Comparison of ENCODE assay signal across 9 cellular contexts in the genomic region with DNA sequence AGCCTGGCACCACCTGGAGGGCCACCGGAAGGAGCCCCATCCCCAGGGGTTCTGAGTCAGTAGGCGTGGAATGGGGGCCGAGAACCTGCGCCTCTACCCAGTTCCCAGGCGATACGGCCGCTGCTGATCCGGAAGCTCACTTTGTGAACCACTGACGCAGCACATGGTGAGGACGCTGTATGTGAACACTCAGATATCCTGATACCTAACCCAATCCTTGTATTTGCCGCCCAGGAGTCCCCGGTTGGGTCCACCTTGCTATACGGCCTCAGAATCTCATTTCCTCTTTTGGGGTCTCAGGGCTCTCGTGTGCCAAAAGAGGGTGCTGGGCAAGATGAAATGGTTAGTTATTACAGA. TPM values are rescaled to one million over a fixed set of nuclear protein-coding genes. Genes with fewer than 3 reads are reported as not detected.
DNase-seq lines count a peak whose midpoint lies in the region; ATAC-seq and TF ChIP-seq lines count a peak whose summit lies in the region.
"Had no signal": no experiment of that assay in that cellular context is flagged by ENCODE, and none has a peak within 500 bp of the region (broad histone marks: within the 10 kb centered on the region; RNA-seq: fewer than 3 reads in every experiment).

No MANE protein-coding gene starts in this region.

- H2AFZ ChIP-seq in HCT116 (ENCODE audit: low read depth, low read length, poor library complexity, severe bottlenecking), result no peak overlapping the region

- H3K9me3 ChIP-seq in HCT116 (ENCODE audit: control insufficient read depth in 1 of 2, insufficient read depth in 1 of 2, low read depth in 1 of 2, low read length in 2 of 2), result no peaks in the 10 kb centered on the region

- no peaks in the 10 kb centered on the region for H4K20me1 ChIP-seq in HCT116 (ENCODE audit: insufficient read depth)

- no peaks in the 10 kb centered on the region for H3K9me2 ChIP-seq in HCT116 (ENCODE audit: insufficient read depth)

- no peak for TF ChIP-seq RAD21 in HCT116 (IDR thresholded peaks at IDR 0.05; ENCODE audit: low read depth)

- peak overlapping the region; percentile 88 for H3K9ac ChIP-seq in HCT116 (ENCODE audit: low read length)

- peak overlapping the region; percentile 88 for H3K27ac ChIP-seq in HCT116 (ENCODE audit: low read depth, low read length)

- CTCF ChIA-PET in HCT116 (lab: Charles Lee), result interaction anchor here (0.5 to 2.0 kb wide), 13 partner anchors 10 to 315 kb away, joined by 3 to 12 read pairs (median 5); partner anchors contain the start of genes MYL9 and TGIF2

- TSS peak; percentile 95 for BruUV-seq in HCT116 (replicated peaks; lab: Mats Ljungman, UMichigan)

- H3K27me3 ChIP-seq in HCT116 (ENCODE audit: insufficient read depth, low read length), result no peaks in the 10 kb centered on the region
- no peaks in the 10 kb centered on the region for H3K27me3 ChIP-seq in H7 (ENCODE audit: control insufficient read depth, insufficient read depth, low read length)

- peak overlapping the region; percentile 93 for H3K4me2 ChIP-seq in HCT116 (ENCODE audit: low read length)

- intact Hi-C loops in HCT116 (cut with micrococcal nuclease), result loop anchor here (1.0 to 10.0 kb wide), 2 partner anchors 49 to 130 kb away; no protein-coding TSS in a partner anchor

- ATAC-seq in GM18505 (IDR thresholded peaks at IDR 0.05; ENCODE audit: unreplicated experiment) (peak; percentile 34), HCT116 (peak; percentile 48)

- DNase-seq in HCT116 (ENCODE audit: low read depth, low spot score) (peak; percentile 31), NAMALWA (ENCODE audit: low spot score) (peak; percentile 90), foreskin fibroblast (no peak), renal cortical epithelial cell (ENCODE audit: low read depth) (peak; percentile 27), H7 (no peak), hippocampal formation (lab: John Stamatoyannopoulos, UW) (no peak)
- peak; percentile 38 for DNase-seq in activated CD8-positive, alpha-beta memory T cell treated with anti-CD3 and anti-CD28 coated beads, Interleukin-2, amount 50 U/mL, for 4 hours

- H3K4me3 ChIP-seq in HCT116 (replicated peaks in 1 of 2; ENCODE audit: low read depth in 1 of 2, low read length in 2 of 2), result peak overlapping the region; percentile 76 to 100
- peak overlapping the region; percentile 41 to 73 for H3K4me3 ChIP-seq in foreskin fibroblast (ENCODE audit: low read depth in 1 of 2, low read length in 2 of 2)
- H3K4me3 ChIP-seq in H7 (ENCODE audit: insufficient read depth, low read depth, low read length), result no peak overlapping the region

- H3K36me3 ChIP-seq in HCT116 (ENCODE audit: control insufficient read depth in 1 of 2, insufficient read depth in 2 of 2, low read length in 2 of 2) (peaks cover 6 to 23% of the 10 kb centered on the region in 2 experiments; a peak in 3 of 4 replicates), H7 (replicated peaks; ENCODE audit: control insufficient read depth, insufficient read depth, low read length) (peaks cover 17% of the 10 kb centered on the region)

- POLR2A ChIA-PET in HCT116 (lab: Charles Lee), result interaction anchor here (1.0 to 2.5 kb wide), 9 partner anchors 9 to 64 kb away, joined by 3 to 13 read pairs (median 4); partner anchors contain the start of genes MYL9 and TGIF2

- TF ChIP-seq CTCF in HCT116 (IDR thresholded peaks at IDR 0.05 in 2 of 3, conservative IDR thresholded peaks at IDR 0.05 in 1 of 3; ENCODE audit: borderline replicate concordance in 1 of 3, insufficient read depth in 1 of 3, low read depth in 2 of 3, low read length in 2 of 3) (no peak), foreskin fibroblast (IDR thresholded peaks at IDR 0.05; ENCODE audit: low read depth, low read length) (no peak)

- peaks cover 23 to 30% of the 10 kb centered on the region in 2 experiments for H3K4me1 ChIP-seq in HCT116 (ENCODE audit: control insufficient read depth in 1 of 2, insufficient read depth in 2 of 2, low read length in 2 of 2)

- peaks cover 44% of the 10 kb centered on the region for H3K79me2 ChIP-seq in HCT116 (ENCODE audit: insufficient read depth, low read length)

- RAD21 ChIA-PET in HCT116 (lab: Charles Lee; ENCODE audit: low non-redundant PET in 1 of 2, low total read pairs in 2 of 2, uncharacterized antibody in 2 of 2, unreplicated experiment in 2 of 2), result no interaction called here

- TF ChIP-seq POLR2A in GM18505 (IDR thresholded peaks at IDR 0.05; ENCODE audit: borderline replicate concordance, extremely low read depth, insufficient read depth, insufficient read length), result no peak
- TF ChIP-seq POLR2A in HCT116 (IDR thresholded peaks at IDR 0.05; ENCODE audit: borderline replicate concordance, extremely low read depth, insufficient read depth, insufficient read length), result no peak

TF ChIP-seq in HCT116, 20 proteins besides CTCF, POLR2A, EP300 and RAD21:
- TF ChIP-seq SRF (IDR thresholded peaks at IDR 0.05; ENCODE audit: low read depth) (no peak), ELF1 (IDR thresholded peaks at IDR 0.05; ENCODE audit: borderline replicate concordance, low read depth) (no peak), POLR2AphosphoS5 (IDR thresholded peaks at IDR 0.05; ENCODE audit: low read depth, low read length) (no peak), FOSL1 (IDR thresholded peaks at IDR 0.05; ENCODE audit: low read depth) (no peak), EZH2 (IDR thresholded peaks at IDR 0.05) (no peak), YY1 (IDR thresholded peaks at IDR 0.05; ENCODE audit: extremely low read depth, insufficient replicate concordance, low read depth, low read length) (no peak), EGR1 (IDR thresholded peaks at IDR 0.05; ENCODE audit: low read depth) (no peak)
- TF ChIP-seq, protein P1, sequence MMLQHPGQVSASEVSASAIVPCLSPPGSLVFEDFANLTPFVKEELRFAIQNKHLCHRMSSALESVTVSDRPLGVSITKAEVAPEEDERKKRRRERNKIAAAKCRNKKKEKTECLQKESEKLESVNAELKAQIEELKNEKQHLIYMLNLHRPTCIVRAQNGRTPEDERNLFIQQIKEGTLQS (IDR thresholded peaks at IDR 0.05), result no peak
- TF ChIP-seq, protein P2, sequence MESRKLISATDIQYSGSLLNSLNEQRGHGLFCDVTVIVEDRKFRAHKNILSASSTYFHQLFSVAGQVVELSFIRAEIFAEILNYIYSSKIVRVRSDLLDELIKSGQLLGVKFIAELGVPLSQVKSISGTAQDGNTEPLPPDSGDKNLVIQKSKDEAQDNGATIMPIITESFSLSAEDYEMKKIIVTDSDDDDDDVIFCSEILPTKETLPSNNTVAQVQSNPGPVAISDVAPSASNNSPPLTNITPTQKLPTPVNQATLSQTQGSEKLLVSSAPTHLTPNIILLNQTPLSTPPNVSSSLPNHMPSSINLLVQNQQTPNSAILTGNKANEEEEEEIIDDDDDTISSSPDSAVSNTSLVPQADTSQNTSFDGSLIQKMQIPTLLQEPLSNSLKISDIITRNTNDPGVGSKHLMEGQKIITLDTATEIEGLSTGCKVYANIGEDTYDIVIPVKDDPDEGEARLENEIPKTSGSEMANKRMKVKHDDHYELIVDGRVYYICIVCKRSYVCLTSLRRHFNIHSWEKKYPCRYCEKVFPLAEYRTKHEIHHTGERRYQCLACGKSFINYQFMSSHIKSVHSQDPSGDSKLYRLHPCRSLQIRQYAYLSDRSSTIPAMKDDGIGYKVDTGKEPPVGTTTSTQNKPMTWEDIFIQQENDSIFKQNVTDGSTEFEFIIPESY (IDR thresholded peaks at IDR 0.05; ENCODE audit: extremely low read depth, insufficient replicate concordance, low read length), result no peak

RNA-seq across cellular contexts. Expression of gene RAB5IF, which starts 0.6 kb away (rescaled TPM):
- total RNA-seq in HCT116 (2021; ENCODE audit: unreplicated experiment) (82.9 TPM), renal cortical epithelial cell (97.6 and 117 TPM in 2 replicates)
- polyA plus RNA-seq in HCT116 (2012), result 44.8 and 57.4 TPM in 2 replicates
- 104 and 117 TPM in 2 replicates for total RNA-seq in H7 (2014; rRNA removed; shearing (Covaris generic))

RNA-seq across cellular contexts. Expression of gene TGIF2, which starts 31.5 kb away (rescaled TPM):
- total RNA-seq in HCT116 (2021; ENCODE audit: unreplicated experiment) (17.1 TPM), renal cortical epithelial cell (13.4 and 21.5 TPM in 2 replicates)
- polyA plus RNA-seq in HCT116 (2012), result 6.0 and 7.9 TPM in 2 replicates
- total RNA-seq in H7 (2014; rRNA removed; shearing (Covaris generic)), result 46.9 and 53.4 TPM in 2 replicates

RNA-seq across cellular contexts. Expression of gene SLA2, which starts 41.1 kb away (rescaled TPM):
- 0.12 TPM for total RNA-seq in HCT116 (2021; ENCODE audit: unreplicated experiment)
- 0.04 and 0.09 TPM in 2 replicates for polyA plus RNA-seq in HCT116 (2012)
- total RNA-seq in renal cortical epithelial cell, result not detected in 2 replicates
- total RNA-seq in H7 (2014; rRNA removed; shearing (Covaris generic)), result 0.14 and 0.33 TPM in 2 replicates
- total RNA-seq: glomerular endothelial cell had no signal

Comparison
In these comparisons a context has a peak if more than half of its experiments do, and no peak if none do; other contexts are left out.
1. DNase-seq: peak in HCT116 (single experiment), NAMALWA (single experiment), activated CD8-positive, alpha-beta memory T cell treated with anti-CD3 and anti-CD28 coated beads, Interleukin-2, amount 50 U/mL, for 4 hours (single experiment) and renal cortical epithelial cell (single experiment); none in foreskin fibroblast (0 of 2), H7 (single experiment) and hippocampal formation (0 of 2).